ENCODE assay signal across 14 cellular contexts in the genomic region with DNA sequence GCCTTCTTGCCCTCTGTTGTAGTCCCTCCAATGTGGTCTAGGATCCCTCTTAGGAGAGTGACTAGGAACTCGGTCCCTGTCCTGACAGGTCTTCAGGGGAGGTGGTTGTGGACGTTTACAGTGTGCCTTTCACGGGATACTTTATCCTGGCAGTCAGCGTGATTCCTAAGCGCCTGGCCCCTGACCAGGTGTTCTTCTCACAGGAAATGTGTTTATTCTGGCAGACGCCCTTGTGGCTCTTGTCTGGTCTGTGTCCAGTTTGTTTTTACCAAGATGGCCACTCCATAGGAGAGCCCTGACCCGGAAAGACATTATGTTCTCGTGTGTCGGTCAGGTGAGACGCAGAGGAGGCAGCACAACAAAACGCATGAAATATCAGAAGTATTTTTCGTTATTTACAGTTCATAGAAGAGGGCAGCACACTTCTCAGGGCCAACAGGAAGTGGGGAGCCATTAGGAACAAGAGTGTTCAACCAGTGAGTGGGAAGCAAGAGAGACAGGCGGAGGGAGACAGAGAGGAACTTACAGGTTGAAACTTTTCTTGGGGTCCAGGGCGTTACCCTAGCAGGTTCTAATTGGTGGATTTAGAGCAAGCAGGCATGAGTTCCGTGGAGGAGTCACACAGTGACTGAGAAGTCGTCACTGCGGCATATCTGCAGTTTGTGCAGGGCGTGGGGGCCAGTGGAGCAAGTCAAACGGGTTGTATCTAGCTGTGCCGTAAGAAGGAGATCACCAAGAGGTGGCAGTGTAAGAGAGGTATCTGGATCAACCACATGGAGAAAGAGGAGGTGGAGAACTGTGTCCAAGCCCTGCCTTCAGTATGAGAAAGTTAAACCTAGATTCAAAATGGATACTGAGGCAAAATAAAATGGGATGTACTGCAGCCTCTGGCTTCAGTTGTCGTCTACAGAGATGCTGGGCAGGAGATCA.
A peak's percentile ranks its signal among the peaks of the same experiment; 100 is the strongest.
DNase-seq lines count a peak whose midpoint lies in the region; ATAC-seq, FAIRE-seq and TF ChIP-seq lines count a peak whose summit lies in the region.
"Had no signal": no experiment of that assay in that cellular context is flagged by ENCODE, and none has a peak within 500 bp of the region (broad histone marks: within the 10 kb centered on the region; RNA-seq: fewer than 3 reads in every experiment).

No MANE protein-coding gene starts in this region.

- 0 out of 2 replicates have a peak, but pooled peaks have one; percentile 15 for TF ChIP-seq CTCF in PC-3 (conservative IDR thresholded peaks at IDR 0.05; ENCODE audit: low read depth, low read length)

- H3K9me3 Mint-ChIP-seq in stimulated activated naive CD8-positive, alpha-beta T cell treated with anti-CD3 and anti-CD28 coated beads, Interleukin-15, amount 100 ng/mL, for 72 hours: peaks cover 1 to 12% of the 10 kb centered on the region in 2 donors

- H3K27me3 ChIP-seq in PC-3 (ENCODE audit: low read length): no peaks in the 10 kb centered on the region

- no peaks in the 10 kb centered on the region for H3K4me1 Mint-ChIP-seq in stimulated activated naive CD8-positive, alpha-beta T cell treated with anti-CD3 and anti-CD28 coated beads, Interleukin-15, amount 100 ng/mL, for 72 hours

- no peaks in the 10 kb centered on the region for H3F3A ChIP-seq in PC-3 (ENCODE audit: low read length, unreplicated experiment)

- DNase-seq in stimulated activated naive CD8-positive, alpha-beta T cell treated with anti-CD3 and anti-CD28 coated beads, Interleukin-15, amount 100 ng/mL, for 72 hours: no peak
- DNase-seq in stimulated activated naive CD8-positive, alpha-beta T cell treated with anti-CD3 and anti-CD28 coated beads, Interleukin-15, Interleukin-2, amounts not matched to agents 100 U/mL and 50 U/mL, for 24 hours: no peak
- DNase-seq in PC-3 (peak; percentile 4), iPS-NIHi7 (ENCODE audit: extremely low spot score) (peak; percentile 44), ureter (ENCODE audit: low spot score) (peak; percentile 60), RPMI8226 (no peak), AG08396 (ENCODE audit: low spot score) (no peak), RCC 7860 (ENCODE audit: low spot score) (no peak)
- DNase-seq: activated CD8-positive, alpha-beta memory T cell treated with anti-CD3 and anti-CD28 coated beads for 24 hours; activated effector memory CD4-positive, alpha-beta T cell treated with anti-CD3 and anti-CD28 coated beads, Interleukin-2, amount 50 U/mL, for 16 hours; NCI-H1436; NCI-H510A treated with DMSO at 0.1 percent for 48 hours; SHP77 treated with DMSO at 0.1 percent for 48 hours had no signal

- no peak overlapping the region for H2AFZ ChIP-seq in PC-3 (ENCODE audit: low read length)
- H2AFZ ChIP-seq: parathyroid adenoma had no signal

- H3K36me3 ChIP-seq in PC-3 (ENCODE audit: low read depth, low read length): no peaks in the 10 kb centered on the region

- no peaks in the 10 kb centered on the region for H3K4me1 ChIP-seq in PC-3 (ENCODE audit: insufficient read depth, low read length)
- H3K4me1 ChIP-seq: parathyroid adenoma had no signal

- CTCF ChIA-PET in PC-3 (lab: Charles Lee): no interaction called here

- POLR2A ChIA-PET in PC-3 (lab: Charles Lee; ENCODE audit: unreplicated experiment): no interaction called here

- no peak overlapping the region for H3K4me3 ChIP-seq in PC-3 (ENCODE audit: low read length)

- no TSS peak for BruUV-seq in PC-3 (replicated peaks; lab: Mats Ljungman, UMichigan)

- H3K4me3 Mint-ChIP-seq in stimulated activated naive CD8-positive, alpha-beta T cell treated with anti-CD3 and anti-CD28 coated beads, Interleukin-15, amount 100 ng/mL, for 72 hours: no peak overlapping the region

- ATAC-seq in stimulated activated naive CD8-positive, alpha-beta T cell treated with anti-CD3 and anti-CD28 coated beads, Interleukin-15, amount 100 ng/mL, for 72 hours: peak; percentile 45
- no peak for ATAC-seq in stimulated activated naive CD8-positive, alpha-beta T cell treated with anti-CD3 and anti-CD28 coated beads, Interleukin-15, Interleukin-2, amounts not matched to agents 100 U/mL and 50 U/mL, for 24 hours
- ATAC-seq in PC-3: no peak

- FAIRE-seq in RCC 7860 (lab: Jason Lieb, UNC): no peak

- H3K9me2 ChIP-seq in PC-3 (replicated peaks; ENCODE audit: low read length): no peaks in the 10 kb centered on the region

- no peak overlapping the region for H3K27ac ChIP-seq in PC-3 (ENCODE audit: low read length)
- H3K27ac ChIP-seq: parathyroid adenoma had no signal

- H3K9ac ChIP-seq in PC-3 (ENCODE audit: low read length): no peak overlapping the region
- H3K9ac ChIP-seq: parathyroid adenoma had no signal

- no peaks in the 10 kb centered on the region for H3K79me2 ChIP-seq in PC-3 (ENCODE audit: low read length)
- H3K79me2 ChIP-seq: parathyroid adenoma had no signal

- H3K4me2 ChIP-seq in PC-3 (ENCODE audit: low read length): no peak overlapping the region

- intact Hi-C loops in PC-3 (cut with micrococcal nuclease): no loop called here

- no peaks in the 10 kb centered on the region for H3K9me3 ChIP-seq in PC-3 (ENCODE audit: low read length)

- H4K20me1 ChIP-seq in PC-3 (ENCODE audit: low read length): no peaks in the 10 kb centered on the region

- H3K27me3 Mint-ChIP-seq in stimulated activated naive CD8-positive, alpha-beta T cell treated with anti-CD3 and anti-CD28 coated beads, Interleukin-15, amount 100 ng/mL, for 72 hours: no peaks in the 10 kb centered on the region

- H3K27ac Mint-ChIP-seq in stimulated activated naive CD8-positive, alpha-beta T cell treated with anti-CD3 and anti-CD28 coated beads, Interleukin-15, amount 100 ng/mL, for 72 hours: no peak overlapping the region

Comparison
In these comparisons a context has a peak if more than half of its experiments do, and no peak if none do; other contexts are left out.
1. DNase-seq: peak in PC-3 (single experiment), iPS-NIHi7 (single experiment) and ureter (single experiment); none in stimulated activated naive CD8-positive, alpha-beta T cell treated with anti-CD3 and anti-CD28 coated beads, Interleukin-15, amount 100 ng/mL, for 72 hours (0 of 2), stimulated activated naive CD8-positive, alpha-beta T cell treated with anti-CD3 and anti-CD28 coated beads, Interleukin-15, Interleukin-2, amounts not matched to agents 100 U/mL and 50 U/mL, for 24 hours (single experiment), RPMI8226 (single experiment), AG08396 (single experiment) and RCC 7860 (single experiment).